ENCODE assay signal across 21 cellular contexts in genomic region chr7:45053941-45054340, GRCh38. TPM values are rescaled to one million over a fixed set of nuclear protein-coding genes. Genes with fewer than 3 reads are reported as not detected.
DNase-seq lines count a peak whose midpoint lies in the region; ATAC-seq, FAIRE-seq and TF ChIP-seq lines count a peak whose summit lies in the region.
"Had no signal": no experiment of that assay in that cellular context is flagged by ENCODE, and none has a peak within 500 bp of the region (broad histone marks: within the 10 kb centered on the region; RNA-seq: fewer than 3 reads in every experiment).

No MANE protein-coding gene starts in this region.

- no peak for DNase-seq in CD4-positive, alpha-beta memory T cell
- DNase-seq in T-cell (no peak), natural killer cell (no peak), small intestine (no peak), Karpas-422 (no peak), nucleus accumbens (lab: John Stamatoyannopoulos, UW) (no peak)
- no peak for DNase-seq in effector memory CD8-positive, alpha-beta T cell
- DNase-seq: ACHN, DMS53, EL, GOT3, KBM-7, NCI-H1694 treated with DMSO at 0.1 percent for 48 hours had no signal

- H3K79me2 ChIP-seq in Karpas-422 (ENCODE audit: low read length) = peaks cover 83% of the 10 kb centered on the region

- POLR2A ChIA-PET in CD4-positive, alpha-beta memory T cell (lab: Charles Lee; ENCODE audit: partially characterized antibody) = interaction anchor here (1.1 to 2.1 kb wide), 6 partner anchors 12 to 448 kb away, joined by 3 to 9 read pairs (median 3); partner anchors contain the start of gene OGDH
- POLR2A ChIA-PET in T-cell (lab: Charles Lee) = interaction anchor here (0.5 to 0.7 kb wide), 3 partner anchors 34 to 289 kb away, joined by 3 to 4 read pairs (median 3); no protein-coding TSS in a partner anchor

- H3K4me2 ChIP-seq in Karpas-422 (ENCODE audit: low read depth, low read length, poor library complexity, severe bottlenecking) = no peak overlapping the region

- no peak overlapping the region for H3K9ac ChIP-seq in Karpas-422 (ENCODE audit: low read length)

- intact Hi-C loops in CD4-positive, alpha-beta memory T cell (cut with micrococcal nuclease) = no loop called here
- intact Hi-C loops in natural killer cell (cut with micrococcal nuclease) = no loop called here

- H3K27me3 ChIP-seq in CD4-positive, alpha-beta memory T cell (ENCODE audit: insufficient read depth, low read length) = no peaks in the 10 kb centered on the region
- no peaks in the 10 kb centered on the region for H3K27me3 ChIP-seq in small intestine (ENCODE audit: control insufficient read depth in 2 of 2, insufficient read depth in 2 of 2, low read length in 2 of 2)
- no peaks in the 10 kb centered on the region for H3K27me3 ChIP-seq in Karpas-422 (ENCODE audit: low read length)

- peaks cover 51 to 83% (median 69%) of the 10 kb centered on the region in 4 donors for H3K4me1 Mint-ChIP-seq in CD4-positive, alpha-beta memory T cell
- H3K4me1 Mint-ChIP-seq in T-cell (peaks cover 76 to 85% (median 81%) of the 10 kb centered on the region in 3 donors), natural killer cell (peaks cover 73 to 77% of the 10 kb centered on the region in 2 donors)
- H3K4me1 Mint-ChIP-seq in effector memory CD8-positive, alpha-beta T cell (ENCODE audit: low read depth in 2 of 2) = peaks cover 56 to 72% of the 10 kb centered on the region in 2 donors

- ATAC-seq in T-cell (replicated peaks in 1 of 4) (no peak), natural killer cell (no peak), GM18867 (IDR thresholded peaks at IDR 0.05; ENCODE audit: unreplicated experiment) (no peak)
- no peak for ATAC-seq in effector memory CD8-positive, alpha-beta T cell (replicated peaks)
- ATAC-seq: GM12878, HepG2, Panc1, Right ventricle myocardium inferior had no signal

- H3K27me3 Mint-ChIP-seq in CD4-positive, alpha-beta memory T cell = no peaks in the 10 kb centered on the region
- H3K27me3 Mint-ChIP-seq in T-cell (no peaks in the 10 kb centered on the region), natural killer cell (ENCODE audit: low read depth in 2 of 2) (no peaks in the 10 kb centered on the region)
- no peaks in the 10 kb centered on the region for H3K27me3 Mint-ChIP-seq in effector memory CD8-positive, alpha-beta T cell

- H3K4me1 ChIP-seq in CD4-positive, alpha-beta memory T cell (ENCODE audit: insufficient read depth, low read length) = peaks cover 55% of the 10 kb centered on the region
- no peaks in the 10 kb centered on the region for H3K4me1 ChIP-seq in small intestine (ENCODE audit: control insufficient read depth in 2 of 2, insufficient read depth in 1 of 2, low read depth in 1 of 2, low read length in 1 of 2)
- H3K4me1 ChIP-seq in Karpas-422 (ENCODE audit: low read length) = peaks cover 27% of the 10 kb centered on the region

- H3K4me3 Mint-ChIP-seq in CD4-positive, alpha-beta memory T cell = no peak overlapping the region
- H3K4me3 Mint-ChIP-seq in T-cell = no peak overlapping the region
- no peak overlapping the region for H3K4me3 Mint-ChIP-seq in effector memory CD8-positive, alpha-beta T cell
- H3K4me3 Mint-ChIP-seq in natural killer cell = no peak overlapping the region
- H3K4me3 Mint-ChIP-seq: CD14-positive monocyte had no signal

- H3K4me3 ChIP-seq in CD4-positive, alpha-beta memory T cell (ENCODE audit: low read length in 2 of 2) = no peak overlapping the region
- H3K4me3 ChIP-seq in small intestine (ENCODE audit: low read depth in 1 of 2, low read length in 2 of 2) (no peak overlapping the region), Karpas-422 (ENCODE audit: low read length) (no peak overlapping the region)
- H3K4me3 ChIP-seq: GM12878 had no signal

- no peak for FAIRE-seq in small intestine (lab: Jason Lieb, UNC)
- FAIRE-seq: GM12878, GM19239, HepG2 had no signal

- no peak overlapping the region for H2AFZ ChIP-seq in Karpas-422 (ENCODE audit: low read length)

- WGBS in small intestine, 3 donors = 98 to 99% (median 98%) methylated on average over 5 of the region's 5 CpGs

- CTCF ChIA-PET in CD4-positive, alpha-beta memory T cell (lab: Charles Lee; ENCODE audit: partially characterized antibody) = interaction anchor here (0.9 to 1.8 kb wide), 7 partner anchors 9 to 81 kb away, joined by 3 to 6 read pairs (median 4); no protein-coding TSS in a partner anchor
- CTCF ChIA-PET in T-cell (lab: Charles Lee) = no interaction called here

- peaks cover 6% of the 10 kb centered on the region; the same call in 1 of the 2 replicates for H4K20me1 ChIP-seq in Karpas-422 (ENCODE audit: insufficient read depth, low read depth, low read length)

- peaks cover 0 to 1% (median 0%) of the 10 kb centered on the region in 8 donors for H3K9me3 Mint-ChIP-seq in CD4-positive, alpha-beta memory T cell
- H3K9me3 Mint-ChIP-seq in T-cell (no peaks in the 10 kb centered on the region), natural killer cell (no peaks in the 10 kb centered on the region)
- H3K9me3 Mint-ChIP-seq in effector memory CD8-positive, alpha-beta T cell = no peaks in the 10 kb centered on the region
- H3K9me3 Mint-ChIP-seq: CD14-positive monocyte had no signal

- TF ChIP-seq CTCF in natural killer cell (IDR thresholded peaks at IDR 0.05) = no peak

- H3K27ac ChIP-seq in CD4-positive, alpha-beta memory T cell (ENCODE audit: low read depth, low read length) = no peak overlapping the region
- H3K27ac ChIP-seq in small intestine (ENCODE audit: low read depth in 1 of 2, low read length in 1 of 2) (no peak overlapping the region), Karpas-422 (ENCODE audit: low read length) (no peak overlapping the region)

- H3K9me2 ChIP-seq in Karpas-422 (replicated peaks; ENCODE audit: insufficient read depth, low read length) = no peaks in the 10 kb centered on the region

- H3K36me3 Mint-ChIP-seq in CD4-positive, alpha-beta memory T cell = peaks cover 41 to 70% of the 10 kb centered on the region in 2 donors
- H3K36me3 Mint-ChIP-seq in T-cell (peaks cover 59% of the 10 kb centered on the region), natural killer cell (no peaks in the 10 kb centered on the region)
- H3K36me3 Mint-ChIP-seq in effector memory CD8-positive, alpha-beta T cell (ENCODE audit: insufficient read depth) = peaks cover 29% of the 10 kb centered on the region

- H3K9me3 ChIP-seq in CD4-positive, alpha-beta memory T cell (ENCODE audit: control insufficient read depth in 1 of 2, low read length in 2 of 2) = no peaks in the 10 kb centered on the region
- no peaks in the 10 kb centered on the region for H3K9me3 ChIP-seq in small intestine (ENCODE audit: control insufficient read depth, low read depth)
- H3K9me3 ChIP-seq in Karpas-422 (ENCODE audit: low read length) = no peaks in the 10 kb centered on the region

- peaks cover 39% of the 10 kb centered on the region for H3K36me3 ChIP-seq in CD4-positive, alpha-beta memory T cell (ENCODE audit: insufficient read depth, low read length)
- H3K36me3 ChIP-seq in small intestine (ENCODE audit: control insufficient read depth in 2 of 2, insufficient read depth in 2 of 2, low read length in 2 of 2) = peaks cover 0 to 3% of the 10 kb centered on the region in 2 donors
- H3K36me3 ChIP-seq in Karpas-422 (ENCODE audit: insufficient read depth, low read length) = peaks cover 5% of the 10 kb centered on the region; the same call in 1 of the 2 replicates

- H3K27ac Mint-ChIP-seq in CD4-positive, alpha-beta memory T cell = peak overlapping the region in 6 of 7 donors; percentile 31 to 80 (median 62)
- H3K27ac Mint-ChIP-seq in T-cell = peak overlapping the region; percentile 39 to 44
- peak overlapping the region; percentile 78 for H3K27ac Mint-ChIP-seq in effector memory CD8-positive, alpha-beta T cell
- peak overlapping the region; percentile 68 to 83 for H3K27ac Mint-ChIP-seq in natural killer cell

RNA-seq across cellular contexts. Expression of gene NACAD, which starts 34.8 kb away (rescaled TPM):
- not detected for total RNA-seq in CD4-positive, alpha-beta memory T cell
- not detected for polyA plus RNA-seq in CD4-positive, alpha-beta memory T cell
- total RNA-seq in T-cell (1 to 10 TPM in 1 of 5 donors, under 1 TPM in 4; 0.10 to 1.6 (median 0.20) TPM), natural killer cell (1 to 10 TPM in 1 of 3 donors, under 1 TPM in 2; 0.75 to 1.7 (median 0.78) TPM)
- polyA plus RNA-seq in small intestine = 1 to 10 TPM in 1 of 3 donors, under 1 TPM in 2; 0.22 to 2.9 (median 0.54) TPM
- total RNA-seq in Karpas-422 (2014; rRNA removed; shearing (Covaris generic); ENCODE audit: low replicate concordance) = 0.04 TPM in 1 of 2 replicates, not detected in the other
- total RNA-seq: GM12878, HepG2, NCI-H460 had no signal
- polyA plus RNA-seq: CD14-positive monocyte, GM12878 had no signal

RNA-seq across cellular contexts. Expression of gene CCM2, which starts 53.9 kb away (rescaled TPM):
- total RNA-seq in CD4-positive, alpha-beta memory T cell = 100 to 1,000 TPM; 192 to 200 TPM
- 10 to 100 TPM; 82.1 to 91.9 TPM for polyA plus RNA-seq in CD4-positive, alpha-beta memory T cell
- total RNA-seq in T-cell (100 to 1,000 TPM in 4 of 5 donors, 10 to 100 TPM in 1; 88.6 to 190 (median 167) TPM), natural killer cell (100 to 1,000 TPM in 1 of 3 donors, 10 to 100 TPM in 2; 66.2 to 104 (median 97.5) TPM)
- 10 to 100 TPM; 23.5 to 32.3 (median 25.9) TPM for polyA plus RNA-seq in small intestine
- total RNA-seq in Karpas-422 (2014; rRNA removed; shearing (Covaris generic); ENCODE audit: low replicate concordance) = 42.5 and 78.8 TPM in 2 replicates

RNA-seq across cellular contexts. Expression of gene TBRG4, which starts 57.6 kb away (rescaled TPM):
- total RNA-seq in CD4-positive, alpha-beta memory T cell = 100 to 1,000 TPM; 103 to 129 TPM
- polyA plus RNA-seq in CD4-positive, alpha-beta memory T cell = 10 to 100 TPM; 48.5 to 65.3 TPM
- total RNA-seq in T-cell = 100 to 1,000 TPM in 4 of 5 donors, 10 to 100 TPM in 1; 94.3 to 142 (median 122) TPM
- total RNA-seq in natural killer cell = 10 to 100 TPM; 48.6 to 56.7 (median 55.9) TPM
- polyA plus RNA-seq in small intestine = 10 to 100 TPM; 44.9 to 70.7 (median 55.5) TPM
- 81.5 and 108 TPM in 2 replicates for total RNA-seq in Karpas-422 (2014; rRNA removed; shearing (Covaris generic); ENCODE audit: low replicate concordance)
